ENCODE assay signal across 7 cellular contexts in the genomic region with DNA sequence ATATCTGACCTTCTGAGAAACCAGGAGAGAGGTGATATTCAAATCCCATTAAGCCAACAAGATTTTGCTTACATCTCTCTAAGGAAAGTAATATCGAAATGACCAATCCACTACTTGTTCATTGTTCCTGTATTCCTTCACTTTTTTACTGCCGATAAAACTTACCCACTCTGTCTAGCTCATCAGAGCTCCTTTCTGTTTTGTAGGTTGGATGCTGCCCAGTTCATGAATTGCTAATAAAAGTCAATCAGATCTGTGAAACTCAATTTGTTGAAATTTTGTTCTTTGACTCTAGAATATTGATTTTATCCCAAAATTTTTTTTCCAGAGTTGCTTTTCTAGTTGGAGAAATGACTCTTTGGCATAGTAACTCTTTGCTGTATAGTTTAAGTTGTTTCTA.
"Had no signal": no experiment of that assay in that cellular context is flagged by ENCODE, and none has a peak within 500 bp of the region (broad histone marks: within the 10 kb centered on the region; RNA-seq: fewer than 3 reads in every experiment).

No MANE protein-coding gene starts in this region.

- ATAC-seq: HCT116, K562 had no signal

- DNase-seq: GM23248, GOT3, H7, IMR-90, KG1 had no signal
